Comparison of ENCODE assay signal across 2 cellular contexts in genomic region chr16:67935096-67935401, GRCh38.
TF ChIP-seq lines count a peak whose summit lies in the region.

No MANE protein-coding gene starts in this region.

TF ChIP-seq in H1, 55 proteins besides CTCF, POLR2A, EP300 and RAD21:
- 0 out of 2 replicates have a peak, but pooled peaks have one; percentile 50 for TF ChIP-seq SP4 (IDR thresholded peaks at IDR 0.05; ENCODE audit: low read length)
- no peak for TF ChIP-seq ZNF274 (IDR thresholded peaks at IDR 0.05; ENCODE audit: borderline replicate concordance, extremely low read depth, low read length)

TF ChIP-seq in neural cell, 6 proteins besides CTCF, POLR2A, EP300 and RAD21:
- TF ChIP-seq POLR2AphosphoS5 (IDR thresholded peaks at IDR 0.05) = no peak
- no peak for TF ChIP-seq REST (IDR thresholded peaks at IDR 0.05; ENCODE audit: borderline replicate concordance)
- TF ChIP-seq EZH2 (IDR thresholded peaks at IDR 0.05; ENCODE audit: borderline replicate concordance, insufficient read depth, low read length, poor library complexity, severe bottlenecking) = no peak
- TF ChIP-seq TAF1 (IDR thresholded peaks at IDR 0.05; ENCODE audit: low read depth) = no peak
- TF ChIP-seq SMC3 (conservative IDR thresholded peaks at IDR 0.05; ENCODE audit: poor library complexity) = no peak
- TF ChIP-seq MXI1 (conservative IDR thresholded peaks at IDR 0.05; ENCODE audit: poor library complexity, severe bottlenecking) = no peak
